In genomic region chr7:157694389-157694665, GRCh38 we compare ENCODE assay signal across 15 cellular contexts.
"Had no signal": no experiment of that assay in that cellular context is flagged by ENCODE, and none has a peak within 500 bp of the region (broad histone marks: within the 10 kb centered on the region; RNA-seq: fewer than 3 reads in every experiment).

No MANE protein-coding gene starts in this region.

- H3K4me3 Mint-ChIP-seq: activated CD4-positive, alpha-beta T cell treated with anti-CD3 and anti-CD28 coated beads, Interleukin-2, amount 10 ng/mL, durations not matched to agents 7 days and 5 days; activated naive CD8-positive, alpha-beta T cell treated with anti-CD3 and anti-CD28 coated beads for 36 hours had no signal

- H3K36me3 Mint-ChIP-seq: activated naive CD8-positive, alpha-beta T cell treated with anti-CD3 and anti-CD28 coated beads for 36 hours had no signal

- ATAC-seq: mucosa of descending colon, sciatic nerve had no signal

- H3K9me3 ChIP-seq: esophagus squamous epithelium, mucosa of descending colon, suprapubic skin, upper lobe of left lung had no signal

- H3K9me3 Mint-ChIP-seq: activated CD4-positive, alpha-beta T cell treated with anti-CD3 and anti-CD28 coated beads, Interleukin-2, amount 10 ng/mL, durations not matched to agents 7 days and 5 days had no signal

- H3K27ac Mint-ChIP-seq: activated naive CD8-positive, alpha-beta T cell treated with anti-CD3 and anti-CD28 coated beads for 36 hours; progenitor cell of endocrine pancreas had no signal

- H3K27ac ChIP-seq: esophagus squamous epithelium, suprapubic skin, upper lobe of left lung had no signal

- DNase-seq: activated CD4-positive, alpha-beta T cell treated with anti-CD3 and anti-CD28 coated beads, Interleukin-2, amount 10 ng/mL, durations not matched to agents 7 days and 5 days; activated CD8-positive, alpha-beta memory T cell treated with anti-CD3 and anti-CD28 coated beads for 24 hours; activated naive CD8-positive, alpha-beta T cell treated with anti-CD3 and anti-CD28 coated beads for 36 hours; activated T-cell treated with anti-CD3 and anti-CD28 coated beads, Interleukin-2, amount 50 U/mL, for 1 hour; esophagus squamous epithelium; foreskin fibroblast; mammary epithelial cell; mucosa of descending colon; stimulated activated CD4-positive, alpha-beta T cell treated with anti-CD3 and anti-CD28 coated beads, Interleukin-12 subunit alpha, Interleukin-12 subunit beta, amount 100 ng/mL, for 4 hours; stimulated activated CD4-positive, alpha-beta T cell treated with anti-CD3 and anti-CD28 coated beads, Interleukin-2, amount 100 ng/mL, for 48 hours; stimulated activated naive CD4-positive, alpha-beta T cell treated with Interleukin-2 at 50 U/mL for 16 hours had no signal
